In the genomic region with DNA sequence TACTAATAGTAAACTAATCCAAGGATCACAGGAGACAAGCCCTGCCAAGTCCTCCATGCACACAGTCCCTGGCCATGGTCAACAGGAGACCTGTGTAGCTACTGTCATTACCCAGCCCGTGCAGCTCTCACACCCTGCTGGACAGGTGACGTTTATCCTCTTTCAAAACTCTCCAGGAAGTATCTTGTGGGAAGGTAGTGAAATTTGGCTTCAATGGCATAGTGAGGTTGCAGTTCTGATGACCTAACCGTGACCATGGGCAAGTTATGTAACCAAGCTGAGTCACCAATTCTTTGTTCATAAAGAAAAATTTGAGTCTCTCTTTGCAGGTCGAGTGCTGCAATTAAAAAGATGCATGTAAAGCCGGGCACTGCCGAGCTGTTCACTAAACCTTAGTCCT, we compare ENCODE assay signal across 10 cellular contexts. TPM values are rescaled to one million over a fixed set of nuclear protein-coding genes. Genes with fewer than 3 reads are reported as not detected.
A peak's percentile ranks its signal among the peaks of the same experiment; 100 is the strongest.
DNase-seq lines count a peak whose midpoint lies in the region; ATAC-seq and TF ChIP-seq lines count a peak whose summit lies in the region.
"Had no signal": no experiment of that assay in that cellular context is flagged by ENCODE, and none has a peak within 500 bp of the region (broad histone marks: within the 10 kb centered on the region; RNA-seq: fewer than 3 reads in every experiment).

No MANE protein-coding gene starts in this region.

- no peak overlapping the region for H2BK15ac ChIP-seq in neuronal stem cell (ENCODE audit: low read length)

- H3K79me1 ChIP-seq in neuronal stem cell (ENCODE audit: low read depth, low read length), result no peaks in the 10 kb centered on the region

- DNase-seq in NCI-H2107 treated with DMSO at 0.1 percent for 48 hours (lab: John Stamatoyannopoulos, UW; ENCODE audit: unreplicated experiment) (peak; percentile 18), NCI-H2107 (lab: John Stamatoyannopoulos, UW) (no peak), astrocyte of the hippocampus (ENCODE audit: low read depth, low spot score) (peak; percentile 72), left lobe of liver (ENCODE audit: low spot score) (peak; percentile 58), type B pancreatic cell (ENCODE audit: extremely low spot score, unreplicated experiment) (no peak), NCI-H1105 (lab: John Stamatoyannopoulos, UW) (no peak), NCI-H1694 treated with DMSO at 0.1 percent for 48 hours (lab: John Stamatoyannopoulos, UW) (no peak), neuronal stem cell (ENCODE audit: low spot score) (no peak)
- DNase-seq: activated T-cell treated with anti-CD3 and anti-CD28 coated beads, Interleukin-2, amount 50 U/mL, for 48 hours had no signal

- no peaks in the 10 kb centered on the region for H3K9me3 ChIP-seq in neuronal stem cell (replicated peaks in 1 of 2; ENCODE audit: control insufficient read depth in 2 of 2, insufficient read depth in 1 of 2, low read depth in 1 of 2, low read length in 2 of 2)

- H3K4ac ChIP-seq in neuronal stem cell (ENCODE audit: low read length), result no peak overlapping the region

- H3K27me3 ChIP-seq in neuronal stem cell (ENCODE audit: control insufficient read depth in 3 of 3, insufficient read depth in 3 of 3, low read depth in 1 of 3, low read length in 3 of 3), result peaks cover 0 to 15% (median 0%) of the 10 kb centered on the region in 3 experiments

- no peak overlapping the region for H2BK120ac ChIP-seq in neuronal stem cell (ENCODE audit: low read depth, low read length)

- peaks cover 11 to 16% of the 10 kb centered on the region in 2 donors for H3K4me1 ChIP-seq in neuronal stem cell (ENCODE audit: control insufficient read depth in 2 of 2, insufficient read depth in 1 of 2, low read depth in 1 of 2, low read length in 2 of 2)

- peak overlapping the region; percentile 35 for H3K27ac Mint-ChIP-seq in type B pancreatic cell

- no peak overlapping the region for H3K27ac ChIP-seq in neuronal stem cell (replicated peaks; ENCODE audit: low read length)

- H4K8ac ChIP-seq in neuronal stem cell (ENCODE audit: low read depth, low read length), result no peak overlapping the region

- no peak overlapping the region for H3K4me2 ChIP-seq in neuronal stem cell (ENCODE audit: insufficient read depth, low read length, poor library complexity, severe bottlenecking)

- H3K36me3 Mint-ChIP-seq in type B pancreatic cell, result no peaks in the 10 kb centered on the region

- no peak overlapping the region for H3K18ac ChIP-seq in neuronal stem cell (ENCODE audit: low read length)

- no peak overlapping the region for H3K14ac ChIP-seq in neuronal stem cell (ENCODE audit: low read length)

- H3K4me3 Mint-ChIP-seq in type B pancreatic cell, result no peak overlapping the region

- H3K4me3 ChIP-seq in neuronal stem cell (ENCODE audit: low read length in 2 of 2), result no peak overlapping the region

- no peak for TF ChIP-seq CTCF in type B pancreatic cell (conservative IDR thresholded peaks at IDR 0.05)

- H3K9me3 Mint-ChIP-seq in type B pancreatic cell, result no peaks in the 10 kb centered on the region

- H2BK12ac ChIP-seq in neuronal stem cell (ENCODE audit: low read length), result no peak overlapping the region

- H3K27me3 Mint-ChIP-seq in type B pancreatic cell, result peaks cover 25% of the 10 kb centered on the region

- no peak overlapping the region for H4K91ac ChIP-seq in neuronal stem cell (ENCODE audit: low read depth, low read length, poor library complexity)

- peak; percentile 81 for ATAC-seq in left lobe of liver

- no peak overlapping the region for H2BK5ac ChIP-seq in neuronal stem cell (ENCODE audit: low read length)

- peaks cover 38% of the 10 kb centered on the region for H3K4me1 Mint-ChIP-seq in type B pancreatic cell (ENCODE audit: unreplicated experiment)

- no peak overlapping the region for H3K9ac ChIP-seq in neuronal stem cell (ENCODE audit: low read depth, low read length, poor library complexity)

- no CpG with 5 or more reads among the region's 6 CpGs for WGBS in neuronal stem cell (ENCODE audit: extremely low coverage in 2 of 2, insufficient read length in 2 of 2, insufficient replicate concordance in 1 of 2), 2 donors

- H3K36me3 ChIP-seq in neuronal stem cell (replicated peaks in 1 of 2; ENCODE audit: control insufficient read depth in 2 of 2, insufficient read depth in 2 of 2, low read length in 2 of 2), result no peaks in the 10 kb centered on the region

- H3K23ac ChIP-seq in neuronal stem cell (ENCODE audit: low read depth, low read length, poor library complexity), result no peak overlapping the region

- H2AFZ ChIP-seq in neuronal stem cell (ENCODE audit: low read length), result no peak overlapping the region

- H2AK5ac ChIP-seq in neuronal stem cell (ENCODE audit: low read depth, low read length), result no peak overlapping the region

RNA-seq across cellular contexts. Expression of a gene that starts 11.3 kb away (rescaled TPM):
- total RNA-seq in left lobe of liver, result 21.7 TPM
- 1.1 and 2.5 TPM in 2 replicates for total RNA-seq in type B pancreatic cell (ENCODE audit: low replicate concordance)
- 0.06 TPM for polyA plus RNA-seq in neuronal stem cell (2013, experiment 1 of 2)
- 0.17 TPM for polyA plus RNA-seq in neuronal stem cell (2013, experiment 2 of 2)
- total RNA-seq: A673 had no signal

Comparison
In these comparisons a context has a peak if more than half of its experiments do, and no peak if none do; other contexts are left out.
1. DNase-seq: peak in NCI-H2107 treated with DMSO at 0.1 percent for 48 hours (single experiment), astrocyte of the hippocampus (single experiment) and left lobe of liver (single experiment); none in NCI-H2107 (single experiment), type B pancreatic cell (single experiment), NCI-H1105 (single experiment), NCI-H1694 treated with DMSO at 0.1 percent for 48 hours (single experiment) and neuronal stem cell (single experiment).